26 cellular contexts compared by ENCODE assay signal in the genomic region with DNA sequence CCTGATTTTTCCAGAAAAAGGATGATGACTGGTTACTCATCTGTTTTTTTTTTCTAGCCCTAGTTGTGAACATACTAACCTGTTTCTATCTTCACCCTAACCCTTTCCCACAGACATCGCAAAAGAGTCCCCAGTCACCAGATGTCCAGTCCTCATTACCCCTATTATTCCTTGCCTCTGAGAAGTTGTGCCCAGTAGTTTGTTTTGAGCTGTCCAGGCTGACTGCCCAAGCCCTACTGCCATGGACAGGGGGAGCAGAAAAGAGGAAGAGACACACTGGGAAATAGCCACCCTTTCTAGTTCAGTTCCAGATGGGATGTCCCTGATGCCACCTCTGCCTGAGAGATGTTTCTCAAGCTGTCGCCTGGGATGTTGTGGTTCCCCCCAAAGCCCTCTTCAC. TPM values are rescaled to one million over a fixed set of nuclear protein-coding genes. Genes with fewer than 3 reads are reported as not detected.
A peak's percentile ranks its signal among the peaks of the same experiment; 100 is the strongest.
DNase-seq lines count a peak whose midpoint lies in the region; ATAC-seq and TF ChIP-seq lines count a peak whose summit lies in the region.
"Had no signal": no experiment of that assay in that cellular context is flagged by ENCODE, and none has a peak within 500 bp of the region (broad histone marks: within the 10 kb centered on the region; RNA-seq: fewer than 3 reads in every experiment).

No MANE protein-coding gene starts in this region.

- DNase-seq in activated CD8-positive, alpha-beta T cell treated with anti-CD3 and anti-CD28 coated beads, Interleukin-2, amount 10 ng/mL, durations not matched to agents 7 days and 5 days, result no peak
- no peak for DNase-seq in activated CD8-positive, alpha-beta T cell treated with anti-CD3 and anti-CD28 coated beads for 36 hours
- DNase-seq in dorsolateral prefrontal cortex (no peak), naive B cell (no peak), substantia nigra (lab: John Stamatoyannopoulos, UW) (peak in 2 of 49 donors; percentile 9 to 27), COLO668 (lab: John Stamatoyannopoulos, UW; ENCODE audit: unreplicated experiment) (no peak), T-helper 9 cell (no peak)
- DNase-seq: 8988T, ACHN, BE2C, H9, Kasumi-1, MV-4-11, NCI-H1105, NCI-H1436 treated with DMSO at 0.1 percent for 48 hours, NCI-H187 treated with DMSO at 0.1 percent for 48 hours, NCI-H524, NCI-H774 had no signal

- H3K9me3 Mint-ChIP-seq in activated CD8-positive, alpha-beta T cell treated with anti-CD3 and anti-CD28 coated beads, Interleukin-2, amount 10 ng/mL, durations not matched to agents 7 days and 5 days (ENCODE audit: insufficient read depth), result no peaks in the 10 kb centered on the region
- H3K9me3 Mint-ChIP-seq in activated CD8-positive, alpha-beta T cell treated with anti-CD3 and anti-CD28 coated beads for 36 hours, result no peaks in the 10 kb centered on the region
- H3K9me3 Mint-ChIP-seq in naive B cell, result no peaks in the 10 kb centered on the region
- H3K9me3 Mint-ChIP-seq: CD14-positive monocyte, GM23338, H9 had no signal

- H3K9me3 ChIP-seq in gastroesophageal sphincter, result no peaks in the 10 kb centered on the region
- H3K9me3 ChIP-seq: BE2C had no signal

- no peaks in the 10 kb centered on the region for H3K4me1 ChIP-seq in gastroesophageal sphincter

- H3K27ac Mint-ChIP-seq in activated CD8-positive, alpha-beta T cell treated with anti-CD3 and anti-CD28 coated beads, Interleukin-2, amount 10 ng/mL, durations not matched to agents 7 days and 5 days, result peak overlapping the region; percentile 26
- no peak overlapping the region for H3K27ac Mint-ChIP-seq in activated CD8-positive, alpha-beta T cell treated with anti-CD3 and anti-CD28 coated beads for 36 hours
- H3K27ac Mint-ChIP-seq in naive B cell, result peak overlapping the region in 5 of 6 donors; percentile 43 to 95 (median 93)
- H3K27ac Mint-ChIP-seq: CD14-positive monocyte, GM23338, H9 had no signal

- no peak for TF ChIP-seq POLR2A in gastroesophageal sphincter (IDR thresholded peaks at IDR 0.05)

- 83 to 89% methylated on average over 1 of the region's 2 CpGs for WGBS in gastroesophageal sphincter (ENCODE audit: low coverage in 1 of 2), 2 donors

- POLR2A ChIA-PET in activated CD8-positive, alpha-beta T cell treated with anti-CD3 and anti-CD28 coated beads, Interleukin-2, amount 10 ng/mL, durations not matched to agents 7 days and 5 days (lab: Charles Lee), result interaction anchor here (1.0 kb wide), 1 partner anchor 597 kb away, joined by 3 read pairs; the partner anchor contains the start of gene ATF1
- POLR2A ChIA-PET in activated CD8-positive, alpha-beta T cell treated with anti-CD3 and anti-CD28 coated beads for 36 hours (lab: Charles Lee), result interaction anchor here (0.9 to 1.9 kb wide), 3 partner anchors 9 to 26 kb away, joined by 3 to 7 read pairs (median 4); no protein-coding TSS in a partner anchor

- no peaks in the 10 kb centered on the region for H3K27me3 Mint-ChIP-seq in activated CD8-positive, alpha-beta T cell treated with anti-CD3 and anti-CD28 coated beads, Interleukin-2, amount 10 ng/mL, durations not matched to agents 7 days and 5 days (ENCODE audit: low read depth)
- H3K27me3 Mint-ChIP-seq in activated CD8-positive, alpha-beta T cell treated with anti-CD3 and anti-CD28 coated beads for 36 hours, result no peaks in the 10 kb centered on the region
- H3K27me3 Mint-ChIP-seq in naive B cell, result no peaks in the 10 kb centered on the region

- no peak overlapping the region for H3K4me3 Mint-ChIP-seq in activated CD8-positive, alpha-beta T cell treated with anti-CD3 and anti-CD28 coated beads, Interleukin-2, amount 10 ng/mL, durations not matched to agents 7 days and 5 days
- no peak overlapping the region for H3K4me3 Mint-ChIP-seq in activated CD8-positive, alpha-beta T cell treated with anti-CD3 and anti-CD28 coated beads for 36 hours
- H3K4me3 Mint-ChIP-seq in naive B cell, result peak overlapping the region in 1 of 8 donors; percentile 26
- H3K4me3 Mint-ChIP-seq: CD14-positive monocyte, GM23338, H9 had no signal

- H3K4me3 ChIP-seq in dorsolateral prefrontal cortex (no peak overlapping the region), gastroesophageal sphincter (no peak overlapping the region)
- H3K4me3 ChIP-seq: GM23338 had no signal

- peaks cover 61% of the 10 kb centered on the region for H3K36me3 Mint-ChIP-seq in activated CD8-positive, alpha-beta T cell treated with anti-CD3 and anti-CD28 coated beads, Interleukin-2, amount 10 ng/mL, durations not matched to agents 7 days and 5 days (ENCODE audit: low read depth)
- peaks cover 31% of the 10 kb centered on the region for H3K36me3 Mint-ChIP-seq in activated CD8-positive, alpha-beta T cell treated with anti-CD3 and anti-CD28 coated beads for 36 hours (ENCODE audit: low read depth)
- peaks cover 12 to 25% of the 10 kb centered on the region in 2 donors for H3K36me3 Mint-ChIP-seq in naive B cell

- no peak for TF ChIP-seq EP300 in gastroesophageal sphincter (IDR thresholded peaks at IDR 0.05)

- peaks cover 4% of the 10 kb centered on the region for H3K4me1 Mint-ChIP-seq in activated CD8-positive, alpha-beta T cell treated with anti-CD3 and anti-CD28 coated beads, Interleukin-2, amount 10 ng/mL, durations not matched to agents 7 days and 5 days (ENCODE audit: low read depth)
- peaks cover 9% of the 10 kb centered on the region for H3K4me1 Mint-ChIP-seq in activated CD8-positive, alpha-beta T cell treated with anti-CD3 and anti-CD28 coated beads for 36 hours (ENCODE audit: low read depth)
- H3K4me1 Mint-ChIP-seq in naive B cell, result peaks cover 39 to 63% (median 62%) of the 10 kb centered on the region in 3 donors
- H3K4me1 Mint-ChIP-seq: GM23338, H9 had no signal

- H3K36me3 ChIP-seq in gastroesophageal sphincter, result no peaks in the 10 kb centered on the region

- CTCF ChIA-PET in activated CD8-positive, alpha-beta T cell treated with anti-CD3 and anti-CD28 coated beads, Interleukin-2, amount 10 ng/mL, durations not matched to agents 7 days and 5 days (lab: Charles Lee), result interaction anchor here (0.6 to 1.6 kb wide), 2 partner anchors 8 to 19 kb away, joined by 3 to 5 read pairs; no protein-coding TSS in a partner anchor
- CTCF ChIA-PET in activated CD8-positive, alpha-beta T cell treated with anti-CD3 and anti-CD28 coated beads for 36 hours (lab: Charles Lee), result interaction anchor here (0.6 to 1.3 kb wide), 3 partner anchors 9 to 279 kb away, joined by 3 to 4 read pairs (median 3); no protein-coding TSS in a partner anchor

- ATAC-seq in activated CD8-positive, alpha-beta T cell treated with anti-CD3 and anti-CD28 coated beads, Interleukin-2, amount 10 ng/mL, durations not matched to agents 7 days and 5 days, result no peak
- no peak for ATAC-seq in activated CD8-positive, alpha-beta T cell treated with anti-CD3 and anti-CD28 coated beads for 36 hours
- ATAC-seq in naive B cell (ENCODE audit: low read depth in 2 of 2) (no peak), gastroesophageal sphincter (no peak)
- ATAC-seq: GM23338, HepG2 had no signal

- intact Hi-C loops in activated CD8-positive, alpha-beta T cell treated with anti-CD3 and anti-CD28 coated beads for 36 hours (cut with micrococcal nuclease), result no loop called here
- intact Hi-C loops in dorsolateral prefrontal cortex (cut with DNase I), result no loop called here

- TF ChIP-seq CTCF in activated CD8-positive, alpha-beta T cell treated with anti-CD3 and anti-CD28 coated beads for 36 hours (IDR thresholded peaks at IDR 0.05), result no peak
- TF ChIP-seq CTCF in dorsolateral prefrontal cortex (IDR thresholded peaks at IDR 0.05 in 54 of 56, conservative IDR thresholded peaks at IDR 0.05 in 2 of 56; ENCODE audit: low read depth in 1 of 56, partially characterized antibody in 56 of 56) (no peak), gastroesophageal sphincter (IDR thresholded peaks at IDR 0.05) (no peak)

- H3K27ac ChIP-seq in dorsolateral prefrontal cortex (peak overlapping the region in 52 of 59 donors; percentile 2 to 100 (median 95)), substantia nigra (ENCODE audit: low read depth, low read length, poor library complexity, severe bottlenecking) (peak overlapping the region; percentile 91), gastroesophageal sphincter (no peak overlapping the region)

- peaks cover 0 to 6% (median 0%) of the 10 kb centered on the region in 45 donors for H3K27me3 ChIP-seq in dorsolateral prefrontal cortex
- H3K27me3 ChIP-seq in gastroesophageal sphincter, result peaks cover 5% of the 10 kb centered on the region
- H3K27me3 ChIP-seq: BE2C had no signal

RNA-seq across cellular contexts. Expression of gene CELA1, which starts 13.8 kb away (rescaled TPM):
- total RNA-seq in activated CD8-positive, alpha-beta T cell treated with anti-CD3 and anti-CD28 coated beads, Interleukin-2, amount 10 ng/mL, durations not matched to agents 7 days and 5 days, result not detected
- under 1 TPM in 1 of 2 experiments, not detected in 1; 0.29 TPM for total RNA-seq in activated CD8-positive, alpha-beta T cell treated with anti-CD3 and anti-CD28 coated beads for 36 hours
- 1 to 10 TPM in 1 of 120 experiments, not detected in 119; 1.0 TPM for total RNA-seq in dorsolateral prefrontal cortex
- polyA plus RNA-seq in naive B cell (ENCODE audit: low read depth in 6 of 6), result not detected
- total RNA-seq in gastroesophageal sphincter, result not detected
- total RNA-seq: Daoy, G401, GM23338, H9, HepG2, HT1080, MCF 10A had no signal
- polyA plus RNA-seq: GM23338, HepG2 had no signal

RNA-seq across cellular contexts. Expression of gene GALNT6, which starts 30.9 kb away (rescaled TPM):
- total RNA-seq in activated CD8-positive, alpha-beta T cell treated with anti-CD3 and anti-CD28 coated beads, Interleukin-2, amount 10 ng/mL, durations not matched to agents 7 days and 5 days, result 10 to 100 TPM; 40.4 to 43.1 TPM
- total RNA-seq in activated CD8-positive, alpha-beta T cell treated with anti-CD3 and anti-CD28 coated beads for 36 hours, result 10 to 100 TPM; 18.0 to 22.3 TPM
- 100 to 1,000 TPM in 1 of 120 experiments, 10 to 100 TPM in 91, 1 to 10 TPM in 28; 3.0 to 100 (median 19.1) TPM for total RNA-seq in dorsolateral prefrontal cortex
- 10 to 100 TPM in 5 of 6 donors, 1 to 10 TPM in 1; 3.3 to 25.6 (median 13.2) TPM for polyA plus RNA-seq in naive B cell (ENCODE audit: low read depth in 6 of 6)
- total RNA-seq in gastroesophageal sphincter, result 1 to 10 TPM; 2.1 to 3.5 (median 2.4) TPM

RNA-seq across cellular contexts. Expression of gene BIN2, which starts 36.3 kb away (rescaled TPM):
- total RNA-seq in activated CD8-positive, alpha-beta T cell treated with anti-CD3 and anti-CD28 coated beads, Interleukin-2, amount 10 ng/mL, durations not matched to agents 7 days and 5 days, result 100 to 1,000 TPM; 158 to 161 TPM
- 10 to 100 TPM; 39.5 to 41.7 TPM for total RNA-seq in activated CD8-positive, alpha-beta T cell treated with anti-CD3 and anti-CD28 coated beads for 36 hours
- total RNA-seq in dorsolateral prefrontal cortex (10 to 100 TPM in 4 of 120 experiments, 1 to 10 TPM in 116; 1.1 to 12.8 (median 3.8) TPM), gastroesophageal sphincter (1 to 10 TPM in 3 of 4 donors, under 1 TPM in 1; 0.62 to 5.4 (median 2.0) TPM)
- 100 to 1,000 TPM in 2 of 6 donors, 10 to 100 TPM in 4; 74.2 to 140 (median 86.5) TPM for polyA plus RNA-seq in naive B cell (ENCODE audit: low read depth in 6 of 6)
- total RNA-seq: Daoy, G401, GM23338, H9, HepG2, MCF 10A had no signal
- polyA plus RNA-seq: GM23338, HepG2 had no signal

Comparison
In these comparisons a context has a peak if more than half of its experiments do, and no peak if none do; other contexts are left out.
1. H3K27ac ChIP-seq: peak in dorsolateral prefrontal cortex (52 of 59) and substantia nigra (single experiment); none in gastroesophageal sphincter (0 of 4).